In the genomic region with DNA sequence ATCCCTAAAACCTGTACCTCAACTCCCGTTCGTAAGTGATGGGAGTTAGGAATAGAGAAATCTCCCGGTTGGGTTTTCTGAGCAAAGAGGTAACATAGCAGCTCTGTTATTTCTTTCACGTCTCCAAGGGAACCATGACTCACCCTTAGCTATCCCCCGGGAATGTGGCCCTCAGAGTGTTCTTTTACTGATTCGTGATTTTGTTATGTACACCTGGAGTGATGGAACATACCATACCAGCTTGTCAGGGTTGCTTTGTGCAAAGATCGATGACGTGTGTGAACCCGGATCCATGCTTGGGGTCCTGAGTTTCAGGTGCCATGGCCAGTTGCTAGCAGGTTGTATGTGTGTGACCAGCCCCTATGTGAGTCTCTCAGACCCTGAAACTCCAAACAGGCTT, we compare ENCODE assay signal across 10 cellular contexts. TPM values are rescaled to one million over a fixed set of nuclear protein-coding genes. Genes with fewer than 3 reads are reported as not detected.
DNase-seq lines count a peak whose midpoint lies in the region; FAIRE-seq and TF ChIP-seq lines count a peak whose summit lies in the region.
"Had no signal": no experiment of that assay in that cellular context is flagged by ENCODE, and none has a peak within 500 bp of the region (broad histone marks: within the 10 kb centered on the region; RNA-seq: fewer than 3 reads in every experiment).

No MANE protein-coding gene starts in this region.

- H3K4me2 ChIP-seq in H1 (ENCODE audit: insufficient read depth in 1 of 2, low read depth in 2 of 2, low read length in 2 of 2) (no peak overlapping the region), OCI-LY7 (ENCODE audit: low read length) (no peak overlapping the region)

- no peak overlapping the region for H3K18ac ChIP-seq in H1 (ENCODE audit: extremely low read depth, low read length)

- no peak overlapping the region for H3K4ac ChIP-seq in H1 (replicated peaks; ENCODE audit: insufficient read length, low read depth, low read length)

- no peaks in the 10 kb centered on the region for H3K79me1 ChIP-seq in H1 (ENCODE audit: low read depth, low read length)

- H3K79me2 ChIP-seq in H1 (ENCODE audit: control insufficient read depth in 1 of 2, insufficient read depth in 2 of 2, low read length in 2 of 2): no peaks in the 10 kb centered on the region
- no peaks in the 10 kb centered on the region for H3K79me2 ChIP-seq in OCI-LY7 (ENCODE audit: insufficient read depth, low read depth, low read length)

- no peak overlapping the region for H4K8ac ChIP-seq in H1 (ENCODE audit: extremely low read depth, insufficient read depth, low read length)

- H4K91ac ChIP-seq in H1 (replicated peaks; ENCODE audit: insufficient read length, low read length): no peak overlapping the region

- no peak overlapping the region for H2AFZ ChIP-seq in H1 (ENCODE audit: low read length)
- H2AFZ ChIP-seq in OCI-LY7 (ENCODE audit: low read length): no peak overlapping the region

- FAIRE-seq in G401.6 (lab: Jason Lieb, UNC): peak; percentile 53
- no peak for FAIRE-seq in H1 (lab: Jason Lieb, UNC)
- FAIRE-seq: endometrium had no signal

- H3K4me1 ChIP-seq in H1 (replicated peaks in 1 of 4; ENCODE audit: control insufficient read depth in 3 of 4, insufficient read depth in 4 of 4, low read length in 3 of 4) (peaks cover 0 to 3% (median 0%) of the 10 kb centered on the region in 4 experiments; a peak in 1 of 7 replicates), OCI-LY7 (ENCODE audit: insufficient read depth, low read length, poor library complexity, severe bottlenecking) (no peaks in the 10 kb centered on the region), prostate gland (replicated peaks) (no peaks in the 10 kb centered on the region)

- H3K9me2 ChIP-seq in OCI-LY7 (ENCODE audit: insufficient read depth, low read length): no peaks in the 10 kb centered on the region

- no peak overlapping the region for H2AK5ac ChIP-seq in H1 (ENCODE audit: low read depth, low read length)

- no peak overlapping the region for H4K5ac ChIP-seq in H1 (ENCODE audit: insufficient read length, low read depth, low read length)

- peak; percentile 74 for DNase-seq in NCI-H226
- DNase-seq in H1 (ENCODE audit: low read depth in 1 of 2, low spot score in 2 of 2): no peak
- peak; percentile 29 for DNase-seq in myocyte (ENCODE audit: low read depth)
- no peak for DNase-seq in foreskin melanocyte
- DNase-seq in NCI-H2081 (lab: John Stamatoyannopoulos, UW): no peak
- no peak for DNase-seq in OCI-LY7 (ENCODE audit: low spot score)
- DNase-seq in prostate gland (ENCODE audit: low spot score): no peak
- DNase-seq: retina had no signal

- WGBS in H1 (ENCODE audit: extremely low coverage in 1 of 2, insufficient coverage in 1 of 2, insufficient read length in 1 of 2, insufficient replicate concordance in 2 of 2, low coverage in 1 of 2, low lambda C conversion rate in 2 of 2, missing lambda C conversion rate in 1 of 2), 2 experiments: 83% methylated on average over 9 of the region's 9 CpGs; no CpG with 5 or more reads in 1 of the 2 experiments
- 68% methylated on average over 9 of the region's 9 CpGs for WGBS in prostate gland

- H2BK15ac ChIP-seq in H1 (ENCODE audit: low read length): no peak overlapping the region

- no peak for TF ChIP-seq POLR2A in H1 (IDR thresholded peaks at IDR 0.05; ENCODE audit: control extremely low read depth in 1 of 2, low read depth in 2 of 2, low read length in 2 of 2)
- no peak for TF ChIP-seq POLR2A in prostate gland (IDR thresholded peaks at IDR 0.05)

- no peaks in the 10 kb centered on the region for H4K20me1 ChIP-seq in H1 (replicated peaks in 1 of 2; ENCODE audit: control insufficient read depth in 1 of 2, insufficient read depth in 2 of 2, low read length in 2 of 2)
- no peaks in the 10 kb centered on the region for H4K20me1 ChIP-seq in OCI-LY7 (ENCODE audit: insufficient read depth, low read length)

- TF ChIP-seq RAD21 in H1 (IDR thresholded peaks at IDR 0.05 in 1 of 2, conservative IDR thresholded peaks at IDR 0.05 in 1 of 2; ENCODE audit: low read depth in 2 of 2, low read length in 2 of 2): no peak

- H3K9me3 ChIP-seq in H1 (ENCODE audit: insufficient read depth in 2 of 2, low read depth in 1 of 2, low read length in 1 of 2) (no peaks in the 10 kb centered on the region), OCI-LY7 (ENCODE audit: low read length) (no peaks in the 10 kb centered on the region), prostate gland (no peaks in the 10 kb centered on the region)

- H3K27me3 ChIP-seq in H1 (replicated peaks in 1 of 4; ENCODE audit: control insufficient read depth in 3 of 4, extremely low read depth in 1 of 4, insufficient read depth in 3 of 4, low read length in 3 of 4) (no peaks in the 10 kb centered on the region), prostate gland (replicated peaks; ENCODE audit: insufficient read depth) (no peaks in the 10 kb centered on the region)

- H3K4me3 ChIP-seq in H1 (ENCODE audit: extremely low read depth in 1 of 4, insufficient read depth in 2 of 4, low read depth in 3 of 4, low read length in 4 of 4) (no peak overlapping the region), OCI-LY7 (ENCODE audit: low read depth, low read length, poor library complexity, severe bottlenecking) (no peak overlapping the region), prostate gland (no peak overlapping the region)

- H2BK120ac ChIP-seq in H1 (replicated peaks; ENCODE audit: low read depth, low read length): no peak overlapping the region

- no peak overlapping the region for H2BK20ac ChIP-seq in H1 (ENCODE audit: low read length)

- no peaks in the 10 kb centered on the region for H3K23me2 ChIP-seq in H1 (ENCODE audit: low read depth, low read length)

- H3K36me3 ChIP-seq in H1 (ENCODE audit: control insufficient read depth in 2 of 4, insufficient read depth in 4 of 4, low read length in 3 of 4) (no peaks in the 10 kb centered on the region), OCI-LY7 (ENCODE audit: insufficient read depth, low read length) (0 out of 2 replicates have a peak, but pooled peaks cover 7% of the 10 kb centered on the region), prostate gland (no peaks in the 10 kb centered on the region)

- CTCF ChIA-PET in H1 (lab: Charles Lee; ENCODE audit: partially characterized antibody): interaction anchor here (1.1 kb wide), 1 partner anchor 270 kb away, joined by 3 read pairs; no protein-coding TSS in a partner anchor
- CTCF ChIA-PET in OCI-LY7 (lab: Charles Lee; ENCODE audit: unreplicated experiment): no interaction called here

- TF ChIP-seq CTCF in H1 (IDR thresholded peaks at IDR 0.05; ENCODE audit: control extremely low read depth in 1 of 3, insufficient read depth in 1 of 3, low read depth in 1 of 3, low read length in 3 of 3): no peak
- no peak for TF ChIP-seq CTCF in OCI-LY7 (conservative IDR thresholded peaks at IDR 0.05; ENCODE audit: low read length)
- no peak for TF ChIP-seq CTCF in prostate gland (IDR thresholded peaks at IDR 0.05)

- POLR2A ChIA-PET in H1 (lab: Charles Lee; ENCODE audit: partially characterized antibody): no interaction called here
- POLR2A ChIA-PET in OCI-LY7 (lab: Charles Lee): no interaction called here

- no peak overlapping the region for H3K23ac ChIP-seq in H1 (ENCODE audit: insufficient read length)

- H3K27ac ChIP-seq in H1 (ENCODE audit: low read depth, low read length): no peak overlapping the region
- H3K27ac ChIP-seq in OCI-LY7 (ENCODE audit: low read depth, low read length, poor library complexity, severe bottlenecking): no peak overlapping the region
- no peak overlapping the region for H3K27ac ChIP-seq in prostate gland

- TF ChIP-seq EP300 in H1 (IDR thresholded peaks at IDR 0.05; ENCODE audit: borderline replicate concordance in 1 of 2, low read depth in 2 of 2, low read length in 2 of 2): no peak

- no peak overlapping the region for H3K14ac ChIP-seq in H1 (ENCODE audit: insufficient read length)

- H3K56ac ChIP-seq in H1 (replicated peaks; ENCODE audit: insufficient read length, low read depth, low read length): no peak overlapping the region

- H2BK5ac ChIP-seq in H1 (ENCODE audit: low read depth, low read length): no peak overlapping the region

- BruUV-seq in OCI-LY7 (replicated peaks; lab: Mats Ljungman, UMichigan): no TSS peak

- no peak overlapping the region for H3K9ac ChIP-seq in H1 (replicated peaks in 1 of 4; ENCODE audit: extremely low read depth in 1 of 4, low read depth in 3 of 4, low read length in 3 of 4)

- H2BK12ac ChIP-seq in H1 (ENCODE audit: low read depth, low read length): no peak overlapping the region

- intact Hi-C loops in OCI-LY7 (cut with micrococcal nuclease; ENCODE audit: unreplicated experiment): no loop called here
- intact Hi-C loops in prostate gland (cut with DNase I): no loop called here

TF ChIP-seq in H1, 55 proteins besides CTCF, POLR2A, EP300 and RAD21 (continues in another document):
- TF ChIP-seq, protein P1, sequence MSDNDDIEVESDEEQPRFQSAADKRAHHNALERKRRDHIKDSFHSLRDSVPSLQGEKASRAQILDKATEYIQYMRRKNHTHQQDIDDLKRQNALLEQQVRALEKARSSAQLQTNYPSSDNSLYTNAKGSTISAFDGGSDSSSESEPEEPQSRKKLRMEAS (IDR thresholded peaks at IDR 0.05): no peak
- TF ChIP-seq, protein P2, sequence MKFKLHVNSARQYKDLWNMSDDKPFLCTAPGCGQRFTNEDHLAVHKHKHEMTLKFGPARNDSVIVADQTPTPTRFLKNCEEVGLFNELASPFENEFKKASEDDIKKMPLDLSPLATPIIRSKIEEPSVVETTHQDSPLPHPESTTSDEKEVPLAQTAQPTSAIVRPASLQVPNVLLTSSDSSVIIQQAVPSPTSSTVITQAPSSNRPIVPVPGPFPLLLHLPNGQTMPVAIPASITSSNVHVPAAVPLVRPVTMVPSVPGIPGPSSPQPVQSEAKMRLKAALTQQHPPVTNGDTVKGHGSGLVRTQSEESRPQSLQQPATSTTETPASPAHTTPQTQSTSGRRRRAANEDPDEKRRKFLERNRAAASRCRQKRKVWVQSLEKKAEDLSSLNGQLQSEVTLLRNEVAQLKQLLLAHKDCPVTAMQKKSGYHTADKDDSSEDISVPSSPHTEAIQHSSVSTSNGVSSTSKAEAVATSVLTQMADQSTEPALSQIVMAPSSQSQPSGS (IDR thresholded peaks at IDR 0.05; ENCODE audit: low read length): no peak
- TF ChIP-seq JUND (IDR thresholded peaks at IDR 0.05; ENCODE audit: low read length): peak; percentile 48; the same call in 1 of the 2 replicates

RNA-seq across cellular contexts. Expression of a gene that starts 52.6 kb away (rescaled TPM):
- 49.5 and 56.0 TPM in 2 replicates for total RNA-seq in H1 (2021; fragmentation: NEBNext Ultra II Directional; extraction: Animal tissue kit (Norgen Biotek cat#: 25700))
- 11.0 and 16.9 TPM in 2 replicates for polyA plus RNA-seq in H1 (2011; rRNA removed)
- 21.3 TPM for polyA plus RNA-seq in H1 (2011; cell fraction: cytosol; rRNA removed)
- polyA plus RNA-seq in H1 (2011; cell fraction: nucleus; rRNA removed): 3.9 TPM
- polyA plus RNA-seq in H1 (2012, experiment 1 of 2): 34.8 to 52.6 TPM (median 39.7 TPM) in 4 replicates
- polyA plus RNA-seq in H1 (2012, experiment 2 of 2): 15.2 TPM
- polyA plus RNA-seq in H1 (2013, experiment 1 of 2): 28.6 TPM
- 27.6 TPM for polyA plus RNA-seq in H1 (2013, experiment 2 of 2)
- polyA minus RNA-seq in H1 (2011; rRNA and poly(A)+ RNA removed): 13.7 and 15.2 TPM in 2 replicates
- 20.3 TPM for polyA minus RNA-seq in H1 (2011; cell fraction: cytosol; rRNA and poly(A)+ RNA removed)
- 7.1 TPM for polyA minus RNA-seq in H1 (2011; cell fraction: nucleus; rRNA and poly(A)+ RNA removed)
- total RNA-seq in myocyte (5.4 and 6.6 TPM in 2 replicates), OCI-LY7 (2022) (96.6 and 101 TPM in 2 replicates), prostate gland (10 to 100 TPM; 14.9 to 77.4 TPM)
- 16.1 TPM for polyA plus RNA-seq in myocyte (2012)
- total RNA-seq in OCI-LY7 (2014; rRNA removed; shearing (Covaris generic)): 13.5 and 14.5 TPM in 2 replicates

Comparison
In these comparisons a context has a peak if more than half of its experiments do, and no peak if none do; other contexts are left out.
1. DNase-seq: peak in NCI-H226 (single experiment) and myocyte (single experiment); none in H1 (0 of 2), foreskin melanocyte (single experiment), NCI-H2081 (0 of 2), OCI-LY7 (single experiment) and prostate gland (single experiment).